8 cellular contexts compared by ENCODE assay signal in the genomic region with DNA sequence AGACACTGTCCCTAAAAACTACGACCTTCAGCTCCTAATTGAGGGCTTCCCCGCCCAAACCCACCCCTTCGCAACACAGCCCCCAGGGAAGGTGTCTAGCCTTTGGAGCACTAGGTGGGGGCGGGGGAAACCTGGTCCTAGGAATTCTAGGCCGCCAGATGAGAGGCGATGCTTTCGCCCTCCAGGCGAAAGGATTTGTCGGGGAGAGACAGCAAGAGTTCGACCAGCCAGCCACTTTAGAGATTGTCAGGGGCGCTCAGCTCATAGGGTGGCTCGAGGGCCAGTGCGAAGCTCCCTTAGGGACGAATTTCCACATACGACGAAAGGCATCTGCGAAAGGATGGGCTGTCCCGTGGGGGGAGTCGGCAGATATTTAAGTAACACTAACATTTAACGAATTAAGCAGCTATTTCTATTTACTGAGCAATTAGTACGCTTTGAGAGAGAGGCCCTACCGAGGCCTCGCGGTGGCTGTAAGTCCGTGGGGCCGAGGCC. TPM values are rescaled to one million over a fixed set of nuclear protein-coding genes. Genes with fewer than 3 reads are reported as not detected.
DNase-seq lines count a peak whose midpoint lies in the region; ATAC-seq and TF ChIP-seq lines count a peak whose summit lies in the region.

No MANE protein-coding gene starts in this region.

- H3K4me3 ChIP-seq in right atrium auricular region (peak overlapping the region; percentile 40 to 58), adrenal gland (peak overlapping the region in 2 of 4 donors; percentile 36 to 57), lower lobe of right lung (peak overlapping the region; percentile 59)

- H3K4me1 ChIP-seq in right atrium auricular region (peaks cover 0 to 36% of the 10 kb centered on the region in 2 donors), adrenal gland (replicated peaks in 1 of 2) (peaks cover 6 to 7% of the 10 kb centered on the region in 2 donors), lower lobe of right lung (peaks cover 17% of the 10 kb centered on the region)

- intact Hi-C loops in left cardiac atrium (cut with DNase I) = loop anchor here in 1 of 2 donors (5.0 kb wide), 1 partner anchor 76 kb away; no protein-coding TSS in a partner anchor
- intact Hi-C loops in adrenal gland (cut with DNase I) = no loop called here
- intact Hi-C loops in lower lobe of right lung (cut with DNase I) = no loop called here

- 14 to 43% (median 30%) methylated on average over 17 to 26 of the region's 26 CpGs for WGBS in adrenal gland, 4 donors

- H3K27ac ChIP-seq in right atrium auricular region (peak overlapping the region; percentile 90 to 94), adrenal gland (peak overlapping the region; percentile 67 to 91 (median 81)), lower lobe of right lung (peak overlapping the region; percentile 81)

- H3K36me3 ChIP-seq in right atrium auricular region (no peaks in the 10 kb centered on the region), adrenal gland (replicated peaks in 1 of 2) (no peaks in the 10 kb centered on the region), lower lobe of right lung (no peaks in the 10 kb centered on the region)

- DNase-seq in right atrium auricular region (ENCODE audit: low spot score) (no peak), left cardiac atrium (no peak), adrenal gland (no peak), lower lobe of right lung (no peak), NCI-H526 treated with DMSO at 0.1 percent for 48 hours (lab: John Stamatoyannopoulos, UW) (no peak), NCI-H748 (lab: John Stamatoyannopoulos, UW; ENCODE audit: unreplicated experiment) (no peak), HuH-7.5 (ENCODE audit: low spot score) (no peak), NCI-H524 (lab: John Stamatoyannopoulos, UW) (no peak)

- H3K27me3 ChIP-seq in right atrium auricular region (no peaks in the 10 kb centered on the region), adrenal gland (no peaks in the 10 kb centered on the region), lower lobe of right lung (ENCODE audit: low read depth) (peaks cover 5% of the 10 kb centered on the region)

- TF ChIP-seq CTCF in right atrium auricular region (IDR thresholded peaks at IDR 0.05) (no peak), adrenal gland (IDR thresholded peaks at IDR 0.05) (peak in 1 of 6 experiments; percentile 83), lower lobe of right lung (IDR thresholded peaks at IDR 0.05) (no peak)

- H3K9me3 ChIP-seq in right atrium auricular region (no peaks in the 10 kb centered on the region), adrenal gland (replicated peaks in 1 of 3) (no peaks in the 10 kb centered on the region), lower lobe of right lung (no peaks in the 10 kb centered on the region)

- TF ChIP-seq POLR2A in adrenal gland (IDR thresholded peaks at IDR 0.05) = no peak

- no peak for ATAC-seq in left cardiac atrium
- no peak for ATAC-seq in lower lobe of right lung

RNA-seq across cellular contexts. Expression of a gene that starts 5.3 kb away (rescaled TPM):
- total RNA-seq in right atrium auricular region (10 to 100 TPM in 1 of 2 donors, 1 to 10 TPM in 1; 7.6 to 10.7 TPM), left cardiac atrium (10 to 100 TPM; 43.8 to 54.3 TPM), adrenal gland (10 to 100 TPM in 7 of 8 donors, 1 to 10 TPM in 1; 9.0 to 21.7 (median 15.8) TPM), lower lobe of right lung (28.7 TPM)
- polyA plus RNA-seq in adrenal gland = 10 to 100 TPM in 2 of 3 donors, 1 to 10 TPM in 1; 4.2 to 28.0 (median 19.2) TPM

RNA-seq across cellular contexts. Expression of a gene that starts 19.8 kb away (rescaled TPM):
- total RNA-seq in right atrium auricular region (1 to 10 TPM; 1.4 to 5.5 TPM), left cardiac atrium (1 to 10 TPM in 1 of 2 donors, under 1 TPM in 1; 0.86 to 1.1 TPM), adrenal gland (1 to 10 TPM in 3 of 8 donors, under 1 TPM in 2, not detected in 3; 0.07 to 2.3 (median 1.3) TPM), lower lobe of right lung (not detected)
- polyA plus RNA-seq in adrenal gland = 1 to 10 TPM in 2 of 3 donors, under 1 TPM in 1; 0.42 to 6.8 (median 1.9) TPM

RNA-seq across cellular contexts. Expression of a gene that starts 22.6 kb away (rescaled TPM):
- total RNA-seq in right atrium auricular region (100 to 1,000 TPM in 1 of 2 donors, 10 to 100 TPM in 1; 68.1 to 100 TPM), left cardiac atrium (10 to 100 TPM; 53.2 to 81.1 TPM), adrenal gland (100 to 1,000 TPM in 4 of 8 donors, 10 to 100 TPM in 4; 69.7 to 154 (median 97.1) TPM), lower lobe of right lung (67.8 TPM)
- polyA plus RNA-seq in adrenal gland = 100 to 1,000 TPM in 2 of 3 donors, 10 to 100 TPM in 1; 97.9 to 129 (median 104) TPM

RNA-seq across cellular contexts. Expression of a gene that starts 24.7 kb away (rescaled TPM):
- 1 to 10 TPM; 1.0 to 5.9 TPM for total RNA-seq in right atrium auricular region
- total RNA-seq in left cardiac atrium = 1 to 10 TPM; 2.2 to 4.6 TPM
- total RNA-seq in adrenal gland = 10 to 100 TPM in 2 of 8 donors, 1 to 10 TPM in 6; 4.6 to 13.1 (median 7.1) TPM
- polyA plus RNA-seq in adrenal gland = 10 to 100 TPM in 2 of 3 donors, 1 to 10 TPM in 1; 1.6 to 15.2 (median 10.9) TPM
- total RNA-seq in lower lobe of right lung = 8.2 TPM

RNA-seq across cellular contexts. Expression of a gene that starts 33.4 kb away (rescaled TPM):
- total RNA-seq in right atrium auricular region (10 to 100 TPM; 19.2 to 33.3 TPM), left cardiac atrium (10 to 100 TPM; 14.9 to 19.3 TPM), adrenal gland (10 to 100 TPM; 22.4 to 52.4 (median 40.2) TPM), lower lobe of right lung (37.8 TPM)
- 10 to 100 TPM; 41.1 to 55.3 (median 53.8) TPM for polyA plus RNA-seq in adrenal gland
